Comparison of ENCODE assay signal across 10 cellular contexts in the genomic region with DNA sequence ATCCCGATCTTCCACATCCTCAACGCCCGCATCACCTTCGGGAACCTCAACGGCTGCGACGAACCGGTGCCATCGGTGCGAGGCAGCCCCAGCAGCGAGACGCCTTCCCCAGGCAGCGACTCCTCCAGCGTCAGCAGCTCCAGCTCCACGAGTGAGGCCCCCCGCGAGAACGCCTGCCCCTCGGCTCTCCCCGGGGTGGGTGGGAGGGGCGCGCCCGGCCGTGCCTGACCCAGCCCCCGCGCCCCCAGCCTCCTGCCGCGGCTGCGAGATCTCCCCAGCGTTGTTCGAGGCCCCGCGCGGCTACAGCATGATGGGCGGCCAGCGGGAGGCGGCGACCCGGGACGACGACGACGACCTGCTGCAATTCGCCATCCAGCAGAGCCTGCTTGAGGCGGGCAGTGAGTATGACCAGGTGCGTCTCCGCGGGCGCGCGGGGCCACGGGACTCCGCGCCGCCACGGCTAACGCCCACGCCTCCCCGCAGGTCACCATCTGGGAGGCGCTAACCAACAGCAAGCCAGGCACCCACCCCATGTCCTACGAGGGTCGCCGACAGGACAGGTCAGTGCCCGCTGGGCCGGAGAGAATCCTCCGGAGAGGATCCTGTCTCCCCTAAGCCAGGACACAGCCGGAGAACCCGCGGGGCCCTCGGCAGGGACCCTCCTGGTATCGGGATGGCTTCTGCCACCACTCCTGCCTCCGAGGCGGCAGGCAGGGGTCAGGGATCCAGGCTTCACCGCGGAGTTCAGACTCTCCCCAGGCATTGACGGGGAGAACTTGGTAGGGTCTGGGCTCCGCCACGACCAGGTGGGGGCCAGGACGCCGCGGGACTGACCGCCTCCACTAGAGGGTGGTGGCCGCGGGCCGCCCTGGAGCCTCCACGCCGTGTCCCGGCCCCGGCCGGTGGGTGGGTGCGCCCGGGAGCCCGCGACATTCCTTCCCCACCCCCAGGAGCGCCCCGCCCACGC. TPM values are rescaled to one million over a fixed set of nuclear protein-coding genes. Genes with fewer than 3 reads are reported as not detected.
DNase-seq lines count a peak whose midpoint lies in the region; ATAC-seq, FAIRE-seq and TF ChIP-seq lines count a peak whose summit lies in the region.
"Had no signal": no experiment of that assay in that cellular context is flagged by ENCODE, and none has a peak within 500 bp of the region (broad histone marks: within the 10 kb centered on the region; RNA-seq: fewer than 3 reads in every experiment).

No MANE protein-coding gene starts in this region.

- no peaks in the 10 kb centered on the region for H3K36me3 ChIP-seq in ascending aorta
- H3K36me3 ChIP-seq in HepG2 (replicated peaks in 1 of 2; ENCODE audit: control insufficient read depth in 1 of 2, insufficient read depth in 2 of 2, low read length in 2 of 2) = no peaks in the 10 kb centered on the region

- no peak overlapping the region for H3K27ac Mint-ChIP-seq in activated T-cell treated with anti-CD3 and anti-CD28 coated beads, Interleukin-2, amount 50 U/mL, for 72 hours

- no peaks in the 10 kb centered on the region for H3K9me3 Mint-ChIP-seq in activated T-cell treated with anti-CD3 and anti-CD28 coated beads, Interleukin-2, amount 50 U/mL, for 72 hours

- no TSS peak for BruUV-seq in HepG2 (replicated peaks; lab: Mats Ljungman, UMichigan)

- H3K79me2 ChIP-seq in HepG2 (ENCODE audit: insufficient read depth, low read length) = no peaks in the 10 kb centered on the region

- peaks cover 5% of the 10 kb centered on the region for H3K27me3 Mint-ChIP-seq in activated T-cell treated with anti-CD3 and anti-CD28 coated beads, Interleukin-2, amount 50 U/mL, for 72 hours (ENCODE audit: low read depth)

- no peak for TF ChIP-seq POLR2A in HepG2 (IDR thresholded peaks at IDR 0.05; ENCODE audit: insufficient read depth in 1 of 2, low read depth in 2 of 2, low read length in 2 of 2)

- H3K4me1 ChIP-seq in ascending aorta (peaks cover 14 to 35% of the 10 kb centered on the region in 2 donors), HepG2 (ENCODE audit: insufficient read depth, low read length) (peaks cover 50% of the 10 kb centered on the region)

- H3K4me2 ChIP-seq in HepG2 (ENCODE audit: low read depth, low read length) = peak overlapping the region; percentile 97

- H3K27me3 ChIP-seq in ascending aorta (no peaks in the 10 kb centered on the region), HepG2 (ENCODE audit: control insufficient read depth in 1 of 2, insufficient read depth in 2 of 2, low read length in 2 of 2) (peaks cover 4 to 40% of the 10 kb centered on the region in 2 experiments; a peak in 4 of 5 replicates)

- FAIRE-seq in HepG2 (lab: Jason Lieb, UNC) = no peak

- H3K27ac ChIP-seq in ascending aorta (peak overlapping the region in 1 of 2 donors; percentile 24), HepG2 (ENCODE audit: extremely low read length, insufficient read depth, low read length) (no peak overlapping the region), temporal lobe (ENCODE audit: low read depth, low read length) (peak overlapping the region; percentile 22)
- H3K27ac ChIP-seq: SK-N-MC had no signal

- H3K4me3 Mint-ChIP-seq in activated T-cell treated with anti-CD3 and anti-CD28 coated beads, Interleukin-2, amount 50 U/mL, for 72 hours = peak overlapping the region; percentile 49 to 68

- ATAC-seq in activated T-cell treated with anti-CD3 and anti-CD28 coated beads, Interleukin-2, amount 50 U/mL, for 72 hours (replicated peaks in 1 of 2) = no peak
- ATAC-seq in HepG2 (no peak), HG02610 (IDR thresholded peaks at IDR 0.05; ENCODE audit: unreplicated experiment) (no peak), GM21360 (IDR thresholded peaks at IDR 0.05; ENCODE audit: unreplicated experiment) (no peak)

- no peak overlapping the region for H2AFZ ChIP-seq in HepG2 (ENCODE audit: low read length)

- H4K20me1 ChIP-seq in HepG2 (ENCODE audit: insufficient read depth, low read length) = no peaks in the 10 kb centered on the region

- no peak overlapping the region for H3K9ac ChIP-seq in HepG2 (ENCODE audit: insufficient read depth, low read depth, low read length)

- DNase-seq in activated T-cell treated with anti-CD3 and anti-CD28 coated beads, Interleukin-2, amount 50 U/mL, for 72 hours = peak in 1 of 2 donors; percentile 12
- DNase-seq in activated T-cell treated with anti-CD3 and anti-CD28 coated beads, Interleukin-2, amount 50 U/mL, for 48 hours = no peak
- no peak for DNase-seq in ascending aorta (ENCODE audit: low spot score in 2 of 2)
- DNase-seq in HepG2 (ENCODE audit: low spot score) = no peak
- no peak for DNase-seq in dermis blood vessel endothelial cell
- DNase-seq: NCI-H446 had no signal

- POLR2A ChIA-PET in HepG2 (lab: Yijun Ruan, JAX) = interaction anchor here (0.7 to 1.1 kb wide), 3 partner anchors 21 to 45 kb away, joined by 3 read pairs; no protein-coding TSS in a partner anchor

- TF ChIP-seq CTCF in ascending aorta (IDR thresholded peaks at IDR 0.05) = no peak
- no peak for TF ChIP-seq CTCF in HepG2 (CRISPR knock-in tag; IDR thresholded peaks at IDR 0.05)

- no peaks in the 10 kb centered on the region for H3K36me3 Mint-ChIP-seq in activated T-cell treated with anti-CD3 and anti-CD28 coated beads, Interleukin-2, amount 50 U/mL, for 72 hours (ENCODE audit: insufficient read depth in 2 of 2)

- WGBS in HepG2 (ENCODE audit: low lambda C conversion rate) = 94% methylated on average over 34 of the region's 97 CpGs

- in situ Hi-C loops in HepG2 (cut with HindIII; ENCODE audit: extremely low pct_ligation_motif_present, low pct_unique_long_range_greater_than_20kb) = no loop called here

- no peak for TF ChIP-seq RAD21 in HepG2 (CRISPR knock-in tag; IDR thresholded peaks at IDR 0.05)

- H3K4me3 ChIP-seq in ascending aorta (peak overlapping the region; percentile 34 to 47), HepG2 (replicated peaks in 1 of 3; ENCODE audit: insufficient read depth in 1 of 3, low read depth in 2 of 3, low read length in 3 of 3) (peak overlapping the region in 2 of 3 experiments; percentile 43 to 75; a peak in 2 of 6 replicates)
- H3K4me3 ChIP-seq: SK-N-MC had no signal

- TF ChIP-seq EP300 in HepG2 (IDR thresholded peaks at IDR 0.05; ENCODE audit: low read depth in 2 of 2, low read length in 2 of 2) = no peak
- TF ChIP-seq EP300 in HepG2 (CRISPR knock-in tag; IDR thresholded peaks at IDR 0.05; ENCODE audit: borderline replicate concordance) = no peak

- peaks cover 39% of the 10 kb centered on the region for H3K4me1 Mint-ChIP-seq in activated T-cell treated with anti-CD3 and anti-CD28 coated beads, Interleukin-2, amount 50 U/mL, for 72 hours (ENCODE audit: low read depth)

- CTCF ChIA-PET in HepG2 (lab: Yijun Ruan, JAX; ENCODE audit: low intra/inter-chr PET ratio, low total read pairs) = interaction anchor here (2.3 kb wide), 1 partner anchor 33 kb away, joined by 13 read pairs; no protein-coding TSS in a partner anchor

- H3K9me3 ChIP-seq in ascending aorta (no peaks in the 10 kb centered on the region), HepG2 (ENCODE audit: low read length) (no peaks in the 10 kb centered on the region)

- intact Hi-C loops in ascending aorta (cut with DNase I) = loop anchor here (1.0 kb wide), 1 partner anchor 32 kb away; no protein-coding TSS in a partner anchor
- intact Hi-C loops in HepG2 (cut with micrococcal nuclease; ENCODE audit: unreplicated experiment) = no loop called here

RNA-seq across cellular contexts. Expression of a gene that starts 10.0 kb away (rescaled TPM):
- total RNA-seq in activated T-cell treated with anti-CD3 and anti-CD28 coated beads, Interleukin-2, amount 50 U/mL, for 72 hours = 10 to 100 TPM; 10.4 to 13.9 TPM
- total RNA-seq in ascending aorta = 22.0 TPM
- total RNA-seq in HepG2 (2016; rRNA removed; fragmentation: Illumina TruSeq; extraction: Trizol) = 0.42 TPM in 1 of 2 replicates, not detected in the other
- 0.10 TPM in 1 of 2 replicates, not detected in the other for total RNA-seq in HepG2 (2016; cell fraction: cytosol; rRNA removed; fragmentation: Illumina TruSeq; extraction: Trizol; ENCODE audit: low read depth)
- total RNA-seq in HepG2 (2016; cell fraction: insoluble cytoplasmic fraction; rRNA removed; fragmentation: Illumina TruSeq; extraction: Trizol) = 0.15 and 0.39 TPM in 2 replicates
- total RNA-seq in HepG2 (2016; cell fraction: membrane; rRNA removed; fragmentation: Illumina TruSeq; extraction: Trizol) = 0.14 TPM in 1 of 2 replicates, not detected in the other
- 0.38 and 0.71 TPM in 2 replicates for total RNA-seq in HepG2 (2016; cell fraction: nucleus; rRNA removed; fragmentation: Illumina TruSeq; extraction: Trizol)
- 0.82 and 1.2 TPM in 2 replicates for polyA plus RNA-seq in HepG2 (2011; rRNA removed)
- polyA plus RNA-seq in HepG2 (2011; cell fraction: cytosol; rRNA removed) = 0.20 and 0.22 TPM in 2 replicates
- 10.2 and 12.8 TPM in 2 replicates for polyA plus RNA-seq in HepG2 (2011; cell fraction: nucleus; rRNA removed)
- polyA plus RNA-seq in HepG2 (2012) = 0.16 and 0.25 TPM in 2 replicates
- 0.12 TPM in 1 of 2 replicates, not detected in the other for polyA plus RNA-seq in HepG2 (2016; cell fraction: cytosol; fragmentation: Illumina TruSeq; extraction: Trizol; ENCODE audit: low read depth)
- polyA plus RNA-seq in HepG2 (2016; cell fraction: insoluble cytoplasmic fraction; fragmentation: Illumina TruSeq; extraction: Trizol; ENCODE audit: low read depth) = 0.20 TPM in 1 of 2 replicates, not detected in the other
- polyA plus RNA-seq in HepG2 (2016; cell fraction: membrane; fragmentation: Illumina TruSeq; extraction: Trizol; ENCODE audit: low read depth) = not detected in 2 replicates
- 0.96 and 2.4 TPM in 2 replicates for polyA plus RNA-seq in HepG2 (2016; cell fraction: nucleus; fragmentation: Illumina TruSeq; extraction: Trizol; ENCODE audit: insufficient read depth, low read depth)
- 4.6 TPM in 1 of 2 replicates, not detected in the other for polyA minus RNA-seq in HepG2 (2011; rRNA and poly(A)+ RNA removed; ENCODE audit: low replicate concordance)
- polyA minus RNA-seq in HepG2 (2011; cell fraction: cytosol; rRNA and poly(A)+ RNA removed) = not detected in 2 replicates
- polyA minus RNA-seq in HepG2 (2011; cell fraction: nucleus; rRNA and poly(A)+ RNA removed) = 0.50 and 0.52 TPM in 2 replicates
- total RNA-seq in temporal lobe = 0.98 TPM
- total RNA-seq in dermis blood vessel endothelial cell = 1.6 and 3.9 TPM in 2 replicates

RNA-seq across cellular contexts. Expression of a gene that starts 19.8 kb away (rescaled TPM):
- 10 to 100 TPM in 1 of 2 donors, 1 to 10 TPM in 1; 7.9 to 13.5 TPM for total RNA-seq in activated T-cell treated with anti-CD3 and anti-CD28 coated beads, Interleukin-2, amount 50 U/mL, for 72 hours
- total RNA-seq in ascending aorta = 16.7 TPM
- total RNA-seq in HepG2 (2016; rRNA removed; fragmentation: Illumina TruSeq; extraction: Trizol) = 1.6 and 1.7 TPM in 2 replicates
- 0.71 and 0.79 TPM in 2 replicates for total RNA-seq in HepG2 (2016; cell fraction: cytosol; rRNA removed; fragmentation: Illumina TruSeq; extraction: Trizol; ENCODE audit: low read depth)
- 0.76 and 1.6 TPM in 2 replicates for total RNA-seq in HepG2 (2016; cell fraction: insoluble cytoplasmic fraction; rRNA removed; fragmentation: Illumina TruSeq; extraction: Trizol)
- 1.5 and 1.9 TPM in 2 replicates for total RNA-seq in HepG2 (2016; cell fraction: membrane; rRNA removed; fragmentation: Illumina TruSeq; extraction: Trizol)
- total RNA-seq in HepG2 (2016; cell fraction: nucleus; rRNA removed; fragmentation: Illumina TruSeq; extraction: Trizol) = 2.0 and 2.4 TPM in 2 replicates
- 1.8 and 2.2 TPM in 2 replicates for polyA plus RNA-seq in HepG2 (2011; rRNA removed)
- 0.83 and 1.4 TPM in 2 replicates for polyA plus RNA-seq in HepG2 (2011; cell fraction: cytosol; rRNA removed)
- 9.9 and 14.7 TPM in 2 replicates for polyA plus RNA-seq in HepG2 (2011; cell fraction: nucleus; rRNA removed)
- polyA plus RNA-seq in HepG2 (2012) = 1.2 and 2.1 TPM in 2 replicates
- 0.67 and 0.84 TPM in 2 replicates for polyA plus RNA-seq in HepG2 (2016; cell fraction: cytosol; fragmentation: Illumina TruSeq; extraction: Trizol; ENCODE audit: low read depth)
- 1.7 and 2.2 TPM in 2 replicates for polyA plus RNA-seq in HepG2 (2016; cell fraction: insoluble cytoplasmic fraction; fragmentation: Illumina TruSeq; extraction: Trizol; ENCODE audit: low read depth)
- 1.7 and 1.9 TPM in 2 replicates for polyA plus RNA-seq in HepG2 (2016; cell fraction: membrane; fragmentation: Illumina TruSeq; extraction: Trizol; ENCODE audit: low read depth)
- polyA plus RNA-seq in HepG2 (2016; cell fraction: nucleus; fragmentation: Illumina TruSeq; extraction: Trizol; ENCODE audit: insufficient read depth, low read depth) = 6.1 and 8.4 TPM in 2 replicates
- polyA minus RNA-seq in HepG2 (2011; rRNA and poly(A)+ RNA removed; ENCODE audit: low replicate concordance) = 3.0 and 21.2 TPM in 2 replicates
- 1.5 and 1.8 TPM in 2 replicates for polyA minus RNA-seq in HepG2 (2011; cell fraction: cytosol; rRNA and poly(A)+ RNA removed)
- 0.75 and 1.8 TPM in 2 replicates for polyA minus RNA-seq in HepG2 (2011; cell fraction: nucleus; rRNA and poly(A)+ RNA removed)
- total RNA-seq in temporal lobe = 23.1 TPM
- total RNA-seq in dermis blood vessel endothelial cell = 7.7 and 13.9 TPM in 2 replicates

RNA-seq across cellular contexts. Expression of a gene that starts 23.2 kb away (rescaled TPM):
- total RNA-seq in activated T-cell treated with anti-CD3 and anti-CD28 coated beads, Interleukin-2, amount 50 U/mL, for 72 hours = 10 to 100 TPM; 45.0 to 47.4 TPM
- total RNA-seq in ascending aorta (142 TPM), HepG2 (2016; rRNA removed; fragmentation: Illumina TruSeq; extraction: Trizol) (12.9 and 14.2 TPM in 2 replicates), temporal lobe (42.5 TPM), dermis blood vessel endothelial cell (40.7 and 87.2 TPM in 2 replicates)
- total RNA-seq in HepG2 (2016; cell fraction: cytosol; rRNA removed; fragmentation: Illumina TruSeq; extraction: Trizol; ENCODE audit: low read depth) = 6.7 and 9.1 TPM in 2 replicates
- total RNA-seq in HepG2 (2016; cell fraction: insoluble cytoplasmic fraction; rRNA removed; fragmentation: Illumina TruSeq; extraction: Trizol) = 11.3 and 13.5 TPM in 2 replicates
- 23.5 and 27.1 TPM in 2 replicates for total RNA-seq in HepG2 (2016; cell fraction: membrane; rRNA removed; fragmentation: Illumina TruSeq; extraction: Trizol)
- 11.7 and 17.3 TPM in 2 replicates for total RNA-seq in HepG2 (2016; cell fraction: nucleus; rRNA removed; fragmentation: Illumina TruSeq; extraction: Trizol)
- 30.8 and 31.5 TPM in 2 replicates for polyA plus RNA-seq in HepG2 (2011; rRNA removed)
- polyA plus RNA-seq in HepG2 (2011; cell fraction: cytosol; rRNA removed) = 17.1 and 24.2 TPM in 2 replicates
- 56.8 and 69.2 TPM in 2 replicates for polyA plus RNA-seq in HepG2 (2011; cell fraction: nucleus; rRNA removed)
- polyA plus RNA-seq in HepG2 (2012) = 15.9 and 22.4 TPM in 2 replicates
- 12.0 and 13.0 TPM in 2 replicates for polyA plus RNA-seq in HepG2 (2016; cell fraction: cytosol; fragmentation: Illumina TruSeq; extraction: Trizol; ENCODE audit: low read depth)
- polyA plus RNA-seq in HepG2 (2016; cell fraction: insoluble cytoplasmic fraction; fragmentation: Illumina TruSeq; extraction: Trizol; ENCODE audit: low read depth) = 17.0 and 22.9 TPM in 2 replicates
- polyA plus RNA-seq in HepG2 (2016; cell fraction: membrane; fragmentation: Illumina TruSeq; extraction: Trizol; ENCODE audit: low read depth) = 26.3 and 34.9 TPM in 2 replicates
- 31.9 and 33.9 TPM in 2 replicates for polyA plus RNA-seq in HepG2 (2016; cell fraction: nucleus; fragmentation: Illumina TruSeq; extraction: Trizol; ENCODE audit: insufficient read depth, low read depth)
- polyA minus RNA-seq in HepG2 (2011; rRNA and poly(A)+ RNA removed; ENCODE audit: low replicate concordance) = 51.4 and 110 TPM in 2 replicates
- polyA minus RNA-seq in HepG2 (2011; cell fraction: cytosol; rRNA and poly(A)+ RNA removed) = 17.5 and 20.2 TPM in 2 replicates
- polyA minus RNA-seq in HepG2 (2011; cell fraction: nucleus; rRNA and poly(A)+ RNA removed) = 22.8 and 25.5 TPM in 2 replicates

RNA-seq across cellular contexts. Expression of a gene that starts 44.2 kb away (rescaled TPM):
- 100 to 1,000 TPM in 1 of 2 donors, 10 to 100 TPM in 1; 77.4 to 103 TPM for total RNA-seq in activated T-cell treated with anti-CD3 and anti-CD28 coated beads, Interleukin-2, amount 50 U/mL, for 72 hours
- 93.7 TPM for total RNA-seq in ascending aorta
- total RNA-seq in HepG2 (2016; rRNA removed; fragmentation: Illumina TruSeq; extraction: Trizol) = 9.9 and 25.7 TPM in 2 replicates
- 17.6 and 23.7 TPM in 2 replicates for total RNA-seq in HepG2 (2016; cell fraction: cytosol; rRNA removed; fragmentation: Illumina TruSeq; extraction: Trizol; ENCODE audit: low read depth)
- 9.5 and 27.0 TPM in 2 replicates for total RNA-seq in HepG2 (2016; cell fraction: insoluble cytoplasmic fraction; rRNA removed; fragmentation: Illumina TruSeq; extraction: Trizol)
- total RNA-seq in HepG2 (2016; cell fraction: membrane; rRNA removed; fragmentation: Illumina TruSeq; extraction: Trizol) = 15.6 and 16.0 TPM in 2 replicates
- 23.1 and 26.1 TPM in 2 replicates for total RNA-seq in HepG2 (2016; cell fraction: nucleus; rRNA removed; fragmentation: Illumina TruSeq; extraction: Trizol)
- polyA plus RNA-seq in HepG2 (2011; rRNA removed) = 16.9 and 29.2 TPM in 2 replicates
- 15.5 and 31.8 TPM in 2 replicates for polyA plus RNA-seq in HepG2 (2011; cell fraction: cytosol; rRNA removed)
- polyA plus RNA-seq in HepG2 (2011; cell fraction: nucleus; rRNA removed) = 136 and 174 TPM in 2 replicates
- 12.7 and 18.1 TPM in 2 replicates for polyA plus RNA-seq in HepG2 (2012)
- 9.2 and 10.2 TPM in 2 replicates for polyA plus RNA-seq in HepG2 (2016; cell fraction: cytosol; fragmentation: Illumina TruSeq; extraction: Trizol; ENCODE audit: low read depth)
- 8.5 and 9.5 TPM in 2 replicates for polyA plus RNA-seq in HepG2 (2016; cell fraction: insoluble cytoplasmic fraction; fragmentation: Illumina TruSeq; extraction: Trizol; ENCODE audit: low read depth)
- polyA plus RNA-seq in HepG2 (2016; cell fraction: membrane; fragmentation: Illumina TruSeq; extraction: Trizol; ENCODE audit: low read depth) = 10.4 and 10.9 TPM in 2 replicates
- polyA plus RNA-seq in HepG2 (2016; cell fraction: nucleus; fragmentation: Illumina TruSeq; extraction: Trizol; ENCODE audit: insufficient read depth, low read depth) = 51.8 and 59.8 TPM in 2 replicates
- 25.1 and 43.5 TPM in 2 replicates for polyA minus RNA-seq in HepG2 (2011; rRNA and poly(A)+ RNA removed; ENCODE audit: low replicate concordance)
- polyA minus RNA-seq in HepG2 (2011; cell fraction: cytosol; rRNA and poly(A)+ RNA removed) = 18.8 and 20.0 TPM in 2 replicates
- polyA minus RNA-seq in HepG2 (2011; cell fraction: nucleus; rRNA and poly(A)+ RNA removed) = 16.1 and 22.5 TPM in 2 replicates
- 4.4 TPM for total RNA-seq in temporal lobe
- 34.5 and 52.2 TPM in 2 replicates for total RNA-seq in dermis blood vessel endothelial cell

RNA-seq across cellular contexts. Expression of a gene that starts 45.9 kb away (rescaled TPM):
- 1 to 10 TPM; 7.4 to 7.7 TPM for total RNA-seq in activated T-cell treated with anti-CD3 and anti-CD28 coated beads, Interleukin-2, amount 50 U/mL, for 72 hours
- total RNA-seq in ascending aorta (11.0 TPM), HepG2 (2016; rRNA removed; fragmentation: Illumina TruSeq; extraction: Trizol) (4.8 and 7.7 TPM in 2 replicates), temporal lobe (0.74 TPM), dermis blood vessel endothelial cell (8.1 and 8.8 TPM in 2 replicates)
- 0.44 and 0.91 TPM in 2 replicates for total RNA-seq in HepG2 (2016; cell fraction: cytosol; rRNA removed; fragmentation: Illumina TruSeq; extraction: Trizol; ENCODE audit: low read depth)
- total RNA-seq in HepG2 (2016; cell fraction: insoluble cytoplasmic fraction; rRNA removed; fragmentation: Illumina TruSeq; extraction: Trizol) = 5.0 and 7.3 TPM in 2 replicates
- total RNA-seq in HepG2 (2016; cell fraction: membrane; rRNA removed; fragmentation: Illumina TruSeq; extraction: Trizol) = 3.2 and 3.6 TPM in 2 replicates
- total RNA-seq in HepG2 (2016; cell fraction: nucleus; rRNA removed; fragmentation: Illumina TruSeq; extraction: Trizol) = 6.6 and 6.7 TPM in 2 replicates
- polyA plus RNA-seq in HepG2 (2011; rRNA removed) = 2.4 and 2.9 TPM in 2 replicates
- 2.6 and 2.7 TPM in 2 replicates for polyA plus RNA-seq in HepG2 (2011; cell fraction: cytosol; rRNA removed)
- 2.3 and 2.7 TPM in 2 replicates for polyA plus RNA-seq in HepG2 (2011; cell fraction: nucleus; rRNA removed)
- polyA plus RNA-seq in HepG2 (2012) = 2.3 and 2.8 TPM in 2 replicates
- polyA plus RNA-seq in HepG2 (2016; cell fraction: cytosol; fragmentation: Illumina TruSeq; extraction: Trizol; ENCODE audit: low read depth) = 0.60 and 0.61 TPM in 2 replicates
- 4.7 and 5.2 TPM in 2 replicates for polyA plus RNA-seq in HepG2 (2016; cell fraction: insoluble cytoplasmic fraction; fragmentation: Illumina TruSeq; extraction: Trizol; ENCODE audit: low read depth)
- 1.9 and 2.1 TPM in 2 replicates for polyA plus RNA-seq in HepG2 (2016; cell fraction: membrane; fragmentation: Illumina TruSeq; extraction: Trizol; ENCODE audit: low read depth)
- 8.6 and 9.0 TPM in 2 replicates for polyA plus RNA-seq in HepG2 (2016; cell fraction: nucleus; fragmentation: Illumina TruSeq; extraction: Trizol; ENCODE audit: insufficient read depth, low read depth)
- polyA minus RNA-seq in HepG2 (2011; rRNA and poly(A)+ RNA removed; ENCODE audit: low replicate concordance) = 9.2 and 15.6 TPM in 2 replicates
- 2.6 and 3.4 TPM in 2 replicates for polyA minus RNA-seq in HepG2 (2011; cell fraction: cytosol; rRNA and poly(A)+ RNA removed)
- 3.6 and 5.5 TPM in 2 replicates for polyA minus RNA-seq in HepG2 (2011; cell fraction: nucleus; rRNA and poly(A)+ RNA removed)
